ENCODE assay signal across 38 cellular contexts in genomic region chr5:110351451-110351850, GRCh38.
"Had no signal": no experiment of that assay in that cellular context is flagged by ENCODE, and none has a peak within 500 bp of the region (broad histone marks: within the 10 kb centered on the region; RNA-seq: fewer than 3 reads in every experiment).

No MANE protein-coding gene starts in this region.

- H3K27me3 Mint-ChIP-seq: activated CD4-positive, alpha-beta T cell treated with anti-CD3 and anti-CD28 coated beads, Interleukin-2, amount 10 ng/mL, durations not matched to agents 24 days and 14 days; activated naive CD4-positive, alpha-beta T cell treated with anti-CD3 and anti-CD28 coated beads, Interleukin-2, amount 10 ng/mL, durations not matched to agents 7 days and 5 days; brain; dendritic cell treated with granulocyte-macrophage colony-stimulating factor and Interleukin-4, amounts not matched to agents 40 ng/mL and 50 ng/mL, for 4 days; progenitor cell of endocrine pancreas; stimulated activated memory B cell treated with anti-CD40 and anti-IgM and Interleukin-4, amounts not matched to agents 10 μg/mL and 1 μg/mL and 100 μg/mL, for 72 hours; stimulated activated naive CD8-positive, alpha-beta T cell treated with anti-CD3 and anti-CD28 coated beads, Interleukin-15, amount 100 ng/mL, for 72 hours had no signal

- H3K4me1 Mint-ChIP-seq: activated CD4-positive, alpha-beta T cell treated with anti-CD3 and anti-CD28 coated beads, Interleukin-2, amount 10 ng/mL, durations not matched to agents 24 days and 14 days; activated naive CD4-positive, alpha-beta T cell treated with anti-CD3 and anti-CD28 coated beads, Interleukin-2, amount 10 ng/mL, durations not matched to agents 7 days and 5 days; activated naive CD8-positive, alpha-beta T cell treated with anti-CD3 and anti-CD28 coated beads, Interleukin-2, amount 10 ng/mL, durations not matched to agents 7 days and 5 days; endodermal cell; naive B cell; stimulated activated memory B cell treated with anti-CD40 and anti-IgM and Interleukin-4, amounts not matched to agents 10 μg/mL and 1 μg/mL and 100 μg/mL, for 72 hours; stimulated activated naive CD8-positive, alpha-beta T cell treated with anti-CD3 and anti-CD28 coated beads, Interleukin-15, amount 100 ng/mL, for 72 hours had no signal

- H3K4me1 ChIP-seq: gastrocnemius medialis, left ventricle myocardium inferior, upper lobe of left lung had no signal

- H3K36me3 ChIP-seq: gastrocnemius medialis, left ventricle myocardium inferior, neutrophil, ovary, sigmoid colon, thyroid gland, upper lobe of left lung had no signal

- H3K27ac Mint-ChIP-seq: activated CD4-positive, alpha-beta memory T cell treated with anti-CD3 and anti-CD28 coated beads for 36 hours; activated CD4-positive, alpha-beta T cell treated with anti-CD3 and anti-CD28 coated beads, Interleukin-2, amount 10 ng/mL, durations not matched to agents 24 days and 14 days; activated naive CD4-positive, alpha-beta T cell treated with anti-CD3 and anti-CD28 coated beads, Interleukin-2, amount 10 ng/mL, durations not matched to agents 7 days and 5 days; activated naive CD8-positive, alpha-beta T cell treated with anti-CD3 and anti-CD28 coated beads, Interleukin-2, amount 10 ng/mL, durations not matched to agents 7 days and 5 days; activated T-helper 1 cell treated with anti-CD3 and anti-CD28 coated beads, Interleukin-12 subunit alpha, Interleukin-12 subunit beta, Interleukin-2, Interleukin-4 antibody, amounts not matched to agents 30 ng/mL and 10 ng/mL and 1 ng/mL, durations not matched to agents 14 hours and 24 hours and 36 hours; brain; dendritic cell treated with granulocyte-macrophage colony-stimulating factor and Interleukin-4, amounts not matched to agents 40 ng/mL and 50 ng/mL, for 4 days; endodermal cell; naive B cell; nephron progenitor cell; progenitor cell of endocrine pancreas; stimulated activated memory B cell treated with anti-CD40 and anti-IgM and Interleukin-4, amounts not matched to agents 10 μg/mL and 1 μg/mL and 100 μg/mL, for 72 hours; stimulated activated naive CD8-positive, alpha-beta T cell treated with anti-CD3 and anti-CD28 coated beads, Interleukin-15, amount 100 ng/mL, for 72 hours; T-helper 1 cell treated with Interleukin-12 subunit alpha and Interleukin-12 subunit beta and Interleukin-4 antibody, amounts not matched to agents 30 μg/mL and 1 μg/mL, for 36 hours had no signal

- H3K27ac ChIP-seq: gastrocnemius medialis, left ventricle myocardium inferior, neutrophil, ovary, sigmoid colon, thyroid gland, upper lobe of left lung had no signal

- H3K4me3 ChIP-seq: gastrocnemius medialis, left ventricle myocardium inferior, ovary, sigmoid colon, smooth muscle cell, thyroid gland, upper lobe of left lung had no signal

- DNase-seq: activated CD4-positive, alpha-beta memory T cell treated with anti-CD3 and anti-CD28 coated beads for 36 hours; activated CD4-positive, alpha-beta T cell treated with anti-CD3 and anti-CD28 coated beads, Interleukin-2, amount 10 ng/mL, durations not matched to agents 24 days and 14 days; activated CD4-positive, CD25-positive, alpha-beta regulatory T cell treated with anti-CD3 and anti-CD28 coated beads, Interleukin-2, amount 50 U/mL, for 72 hours; activated CD8-positive, alpha-beta memory T cell treated with anti-CD3 and anti-CD28 coated beads, Interleukin-2, amount 50 U/mL, for 4 hours; activated effector memory CD4-positive, alpha-beta T cell treated with anti-CD3 and anti-CD28 coated beads, Interleukin-2, amount 50 U/mL, for 16 hours; activated naive CD4-positive, alpha-beta T cell treated with anti-CD3 and anti-CD28 coated beads, Interleukin-2, amount 10 ng/mL, durations not matched to agents 7 days and 5 days; activated naive CD8-positive, alpha-beta T cell treated with anti-CD3 and anti-CD28 coated beads, Interleukin-2, amount 10 ng/mL, durations not matched to agents 7 days and 5 days; activated T-cell treated with anti-CD3 and anti-CD28 coated beads, Interleukin-2, amount 50 U/mL, for 1 hour; central memory CD4-positive, alpha-beta T cell; endodermal cell; gastrocnemius medialis; glutamatergic neuron; islet precursor cell; left ventricle myocardium inferior; mammary epithelial cell; naive B cell; nephron progenitor cell; ovary; retina; sigmoid colon; stimulated activated CD4-positive, alpha-beta T cell treated with anti-CD3 and anti-CD28 coated beads, Interleukin-1b, Interleukin-23, amount 100 ng/mL, for 48 hours; stimulated activated CD4-positive, alpha-beta T cell treated with anti-CD3 and anti-CD28 coated beads, Interleukin-4, amount 100 ng/mL, for 4 hours; stimulated activated CD8-positive, alpha-beta memory T cell treated with anti-CD3 and anti-CD28 coated beads, Interleukin-4, amount 100 ng/mL, for 48 hours; stimulated activated naive CD8-positive, alpha-beta T cell treated with anti-CD3 and anti-CD28 coated beads, Interleukin-15, amount 100 ng/mL, for 72 hours; substantia nigra; SW 1271; T1000; thyroid gland; upper lobe of left lung had no signal

- H3K9me3 ChIP-seq: gastrocnemius medialis, left ventricle myocardium inferior, neutrophil, ovary, sigmoid colon, thyroid gland, upper lobe of left lung had no signal

- H3K4me2 ChIP-seq: smooth muscle cell had no signal

- H3K27me3 ChIP-seq: gastrocnemius medialis, neutrophil, ovary, sigmoid colon, thyroid gland, upper lobe of left lung had no signal

- ATAC-seq: esophagus mucosa; gastrocnemius medialis; stimulated activated naive CD8-positive, alpha-beta T cell treated with anti-CD3 and anti-CD28 coated beads, Interleukin-15, amount 100 ng/mL, for 72 hours had no signal

- H3K4me3 Mint-ChIP-seq: activated CD4-positive, alpha-beta memory T cell treated with anti-CD3 and anti-CD28 coated beads for 36 hours; activated CD4-positive, alpha-beta T cell treated with anti-CD3 and anti-CD28 coated beads, Interleukin-2, amount 10 ng/mL, durations not matched to agents 24 days and 14 days; activated naive CD4-positive, alpha-beta T cell treated with anti-CD3 and anti-CD28 coated beads, Interleukin-2, amount 10 ng/mL, durations not matched to agents 7 days and 5 days; activated naive CD8-positive, alpha-beta T cell treated with anti-CD3 and anti-CD28 coated beads, Interleukin-2, amount 10 ng/mL, durations not matched to agents 7 days and 5 days; activated T-helper 1 cell treated with anti-CD3 and anti-CD28 coated beads, Interleukin-12 subunit alpha, Interleukin-12 subunit beta, Interleukin-2, Interleukin-4 antibody, amounts not matched to agents 30 ng/mL and 10 ng/mL and 1 ng/mL, durations not matched to agents 14 hours and 24 hours and 36 hours; brain; dendritic cell treated with granulocyte-macrophage colony-stimulating factor and Interleukin-4, amounts not matched to agents 40 ng/mL and 50 ng/mL, for 4 days; endodermal cell; naive B cell; nephron progenitor cell; stimulated activated memory B cell treated with anti-CD40 and anti-IgM and Interleukin-4, amounts not matched to agents 10 μg/mL and 1 μg/mL and 100 μg/mL, for 72 hours; stimulated activated naive CD8-positive, alpha-beta T cell treated with anti-CD3 and anti-CD28 coated beads, Interleukin-15, amount 100 ng/mL, for 72 hours; T-helper 1 cell treated with Interleukin-12 subunit alpha and Interleukin-12 subunit beta and Interleukin-4 antibody, amounts not matched to agents 30 μg/mL and 1 μg/mL, for 36 hours had no signal

- H3K36me3 Mint-ChIP-seq: activated CD4-positive, alpha-beta memory T cell treated with anti-CD3 and anti-CD28 coated beads for 36 hours; activated naive CD4-positive, alpha-beta T cell treated with anti-CD3 and anti-CD28 coated beads, Interleukin-2, amount 10 ng/mL, durations not matched to agents 7 days and 5 days; activated naive CD8-positive, alpha-beta T cell treated with anti-CD3 and anti-CD28 coated beads, Interleukin-2, amount 10 ng/mL, durations not matched to agents 7 days and 5 days; brain; naive B cell; stimulated activated memory B cell treated with anti-CD40 and anti-IgM and Interleukin-4, amounts not matched to agents 10 μg/mL and 1 μg/mL and 100 μg/mL, for 72 hours had no signal

- H3K9me3 Mint-ChIP-seq: activated CD4-positive, alpha-beta memory T cell treated with anti-CD3 and anti-CD28 coated beads for 36 hours; activated naive CD4-positive, alpha-beta T cell treated with anti-CD3 and anti-CD28 coated beads, Interleukin-2, amount 10 ng/mL, durations not matched to agents 7 days and 5 days; activated naive CD8-positive, alpha-beta T cell treated with anti-CD3 and anti-CD28 coated beads, Interleukin-2, amount 10 ng/mL, durations not matched to agents 7 days and 5 days; activated T-helper 1 cell treated with anti-CD3 and anti-CD28 coated beads, Interleukin-12 subunit alpha, Interleukin-12 subunit beta, Interleukin-2, Interleukin-4 antibody, amounts not matched to agents 30 ng/mL and 10 ng/mL and 1 ng/mL, durations not matched to agents 14 hours and 24 hours and 36 hours; nephron progenitor cell; stimulated activated memory B cell treated with anti-CD40 and anti-IgM and Interleukin-4, amounts not matched to agents 10 μg/mL and 1 μg/mL and 100 μg/mL, for 72 hours; stimulated activated naive CD8-positive, alpha-beta T cell treated with anti-CD3 and anti-CD28 coated beads, Interleukin-15, amount 100 ng/mL, for 72 hours; T-helper 1 cell treated with Interleukin-12 subunit alpha and Interleukin-12 subunit beta and Interleukin-4 antibody, amounts not matched to agents 30 μg/mL and 1 μg/mL, for 36 hours had no signal
